8 cellular contexts compared by ENCODE assay signal in the genomic region with DNA sequence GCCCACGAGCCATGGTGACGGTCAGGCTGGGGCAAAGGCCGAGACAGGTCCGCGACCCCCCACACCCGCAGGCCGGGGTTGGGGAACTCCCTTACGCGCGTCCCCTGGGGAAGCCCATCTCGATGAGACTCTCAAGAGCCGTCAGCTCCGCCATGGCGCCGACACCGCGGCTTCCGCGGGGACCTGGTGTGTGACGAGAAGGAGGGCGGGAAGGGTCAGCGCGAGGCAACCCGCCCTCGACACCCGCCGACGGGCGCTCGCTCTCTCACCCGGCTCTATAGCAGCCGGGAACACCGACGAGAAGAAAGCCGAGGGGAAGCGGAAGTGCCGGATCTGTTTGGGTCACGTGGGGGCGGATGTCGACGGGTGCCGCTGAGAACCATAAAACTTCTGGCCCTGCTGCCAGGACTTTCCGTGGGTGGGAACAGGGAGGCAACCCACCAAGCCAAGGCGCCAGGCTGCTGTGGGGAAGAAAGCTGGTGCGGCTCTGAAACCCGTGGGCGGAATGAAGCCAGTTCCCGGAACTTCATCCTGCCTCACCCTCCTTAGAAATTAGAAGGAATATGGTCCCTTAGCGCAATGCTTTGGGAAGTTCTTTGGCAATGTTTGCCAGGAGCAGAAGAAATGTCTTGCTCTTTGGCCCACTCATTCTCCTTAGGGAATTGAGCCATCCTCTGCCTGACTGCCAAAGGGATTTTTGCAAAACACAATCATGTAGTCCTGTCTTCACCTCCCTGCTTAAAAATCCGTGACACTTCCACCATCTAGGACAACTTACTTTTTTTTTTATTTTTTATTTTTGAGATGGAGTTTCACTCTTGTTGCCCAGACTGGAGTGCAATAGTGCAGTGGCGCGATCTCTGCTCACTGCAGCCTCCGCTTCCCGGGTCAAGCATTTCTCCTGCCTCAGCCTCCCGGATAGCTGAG. TPM values are rescaled to one million over a fixed set of nuclear protein-coding genes. Genes with fewer than 3 reads are reported as not detected.
DNase-seq lines count a peak whose midpoint lies in the region; ATAC-seq lines count a peak whose summit lies in the region.

A gene with protein sequence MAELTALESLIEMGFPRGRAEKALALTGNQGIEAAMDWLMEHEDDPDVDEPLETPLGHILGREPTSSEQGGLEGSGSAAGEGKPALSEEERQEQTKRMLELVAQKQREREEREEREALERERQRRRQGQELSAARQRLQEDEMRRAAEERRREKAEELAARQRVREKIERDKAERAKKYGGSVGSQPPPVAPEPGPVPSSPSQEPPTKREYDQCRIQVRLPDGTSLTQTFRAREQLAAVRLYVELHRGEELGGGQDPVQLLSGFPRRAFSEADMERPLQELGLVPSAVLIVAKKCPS (minus strand): TSS at position 304 of the 927 bp plus-strand sequence. CDS start 150 bp downstream, at position 154.

- peak within 1 kb of the TSS; percentile 60 for H3K27ac ChIP-seq in HUES64 (ENCODE audit: low read depth, low read length)

- DNase-seq in AG20443 (ENCODE audit: low spot score) (peak; percentile 92), OCI-M1 (lab: John Stamatoyannopoulos, UW) (peak; percentile 93), activated T-cell treated with anti-CD3 and anti-CD28 coated beads for 1 hour (ENCODE audit: low read depth) (peak; percentile 73), epidermal melanocyte (ENCODE audit: insufficient read length, low spot score) (peak; percentile 94)
- DNase-seq in stimulated activated CD8-positive, alpha-beta memory T cell treated with anti-CD3 and anti-CD28 coated beads, Interleukin-2, amount 100 ng/mL, for 48 hours (ENCODE audit: low read depth in 2 of 2): peak; percentile 81 to 83

- H3K4me1 ChIP-seq in HUES64 (ENCODE audit: insufficient read depth, low read length): peaks cover 7% of the 10 kb centered on the region; the same call in 1 of the 2 replicates
- peaks cover 27% of the 10 kb centered on the region for H3K4me1 ChIP-seq in mononuclear cell (ENCODE audit: insufficient read depth, low read length)

- 9% methylated on average over 53 of the region's 55 CpGs for WGBS in HUES64

- ATAC-seq in GM19328 (IDR thresholded peaks at IDR 0.05; ENCODE audit: unreplicated experiment): peak; percentile 66

- H3K9ac ChIP-seq in HUES64 (ENCODE audit: low read depth, low read length): peak within 1 kb of the TSS; percentile 89

- peak within 1 kb of the TSS; percentile 96 for H3K4me3 ChIP-seq in HUES64 (ENCODE audit: low read length)
- peak within 1 kb of the TSS; percentile 99 for H3K4me3 ChIP-seq in mononuclear cell (ENCODE audit: low read length)

- H3K27me3 ChIP-seq in HUES64 (ENCODE audit: insufficient read depth, low read length) (no peaks in the 10 kb centered on the region), mononuclear cell (ENCODE audit: insufficient read depth, low read length) (no peaks in the 10 kb centered on the region)

- H3K36me3 ChIP-seq in HUES64 (ENCODE audit: insufficient read depth, low read length): peaks cover 33% of the 10 kb centered on the region

- no peaks in the 10 kb centered on the region for H3K9me3 ChIP-seq in HUES64 (ENCODE audit: insufficient read depth, low read depth, low read length)
- no peaks in the 10 kb centered on the region for H3K9me3 ChIP-seq in mononuclear cell (ENCODE audit: low read depth, low read length)

RNA-seq across cellular contexts. Expression of the gene that starts here (rescaled TPM):
- 73.0 TPM for polyA plus RNA-seq in HUES64 (2013, experiment 1 of 2)
- 79.9 TPM for polyA plus RNA-seq in HUES64 (2013, experiment 2 of 2)
- 136 TPM for total RNA-seq in mononuclear cell

Comparison
In these comparisons a context has a peak if more than half of its experiments do, and no peak if none do; other contexts are left out.
1. Peak in every context shown above with its lines: DNase-seq, ATAC-seq, H3K4me3 ChIP-seq and H3K27ac ChIP-seq.